Comparison of ENCODE assay signal across 2 cellular contexts in genomic region chr16:20347666-20348364, GRCh38.
TF ChIP-seq lines count a peak whose summit lies in the region.

No MANE protein-coding gene starts in this region.

TF ChIP-seq in GM23338, 12 proteins besides CTCF, POLR2A, EP300 and RAD21:
- TF ChIP-seq, protein P1, sequence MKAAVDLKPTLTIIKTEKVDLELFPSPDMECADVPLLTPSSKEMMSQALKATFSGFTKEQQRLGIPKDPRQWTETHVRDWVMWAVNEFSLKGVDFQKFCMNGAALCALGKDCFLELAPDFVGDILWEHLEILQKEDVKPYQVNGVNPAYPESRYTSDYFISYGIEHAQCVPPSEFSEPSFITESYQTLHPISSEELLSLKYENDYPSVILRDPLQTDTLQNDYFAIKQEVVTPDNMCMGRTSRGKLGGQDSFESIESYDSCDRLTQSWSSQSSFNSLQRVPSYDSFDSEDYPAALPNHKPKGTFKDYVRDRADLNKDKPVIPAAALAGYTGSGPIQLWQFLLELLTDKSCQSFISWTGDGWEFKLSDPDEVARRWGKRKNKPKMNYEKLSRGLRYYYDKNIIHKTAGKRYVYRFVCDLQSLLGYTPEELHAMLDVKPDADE (IDR thresholded peaks at IDR 0.05) = no peak
- TF ChIP-seq EZH2phosphoT487 (IDR thresholded peaks at IDR 0.05; ENCODE audit: unreplicated experiment) = no peak
- TF ChIP-seq ZNF114 (CRISPR knock-in tag; IDR thresholded peaks at IDR 0.05) = no peak
- no peak for TF ChIP-seq REST (IDR thresholded peaks at IDR 0.05; ENCODE audit: unreplicated experiment)
- TF ChIP-seq ZNF331 (CRISPR knock-in tag; IDR thresholded peaks at IDR 0.05; ENCODE audit: low read depth) = no peak
- TF ChIP-seq JUNB (IDR thresholded peaks at IDR 0.05; ENCODE audit: unreplicated experiment) = no peak
- no peak for TF ChIP-seq STAT1 (IDR thresholded peaks at IDR 0.05; ENCODE audit: unreplicated experiment)
- TF ChIP-seq, protein P2, sequence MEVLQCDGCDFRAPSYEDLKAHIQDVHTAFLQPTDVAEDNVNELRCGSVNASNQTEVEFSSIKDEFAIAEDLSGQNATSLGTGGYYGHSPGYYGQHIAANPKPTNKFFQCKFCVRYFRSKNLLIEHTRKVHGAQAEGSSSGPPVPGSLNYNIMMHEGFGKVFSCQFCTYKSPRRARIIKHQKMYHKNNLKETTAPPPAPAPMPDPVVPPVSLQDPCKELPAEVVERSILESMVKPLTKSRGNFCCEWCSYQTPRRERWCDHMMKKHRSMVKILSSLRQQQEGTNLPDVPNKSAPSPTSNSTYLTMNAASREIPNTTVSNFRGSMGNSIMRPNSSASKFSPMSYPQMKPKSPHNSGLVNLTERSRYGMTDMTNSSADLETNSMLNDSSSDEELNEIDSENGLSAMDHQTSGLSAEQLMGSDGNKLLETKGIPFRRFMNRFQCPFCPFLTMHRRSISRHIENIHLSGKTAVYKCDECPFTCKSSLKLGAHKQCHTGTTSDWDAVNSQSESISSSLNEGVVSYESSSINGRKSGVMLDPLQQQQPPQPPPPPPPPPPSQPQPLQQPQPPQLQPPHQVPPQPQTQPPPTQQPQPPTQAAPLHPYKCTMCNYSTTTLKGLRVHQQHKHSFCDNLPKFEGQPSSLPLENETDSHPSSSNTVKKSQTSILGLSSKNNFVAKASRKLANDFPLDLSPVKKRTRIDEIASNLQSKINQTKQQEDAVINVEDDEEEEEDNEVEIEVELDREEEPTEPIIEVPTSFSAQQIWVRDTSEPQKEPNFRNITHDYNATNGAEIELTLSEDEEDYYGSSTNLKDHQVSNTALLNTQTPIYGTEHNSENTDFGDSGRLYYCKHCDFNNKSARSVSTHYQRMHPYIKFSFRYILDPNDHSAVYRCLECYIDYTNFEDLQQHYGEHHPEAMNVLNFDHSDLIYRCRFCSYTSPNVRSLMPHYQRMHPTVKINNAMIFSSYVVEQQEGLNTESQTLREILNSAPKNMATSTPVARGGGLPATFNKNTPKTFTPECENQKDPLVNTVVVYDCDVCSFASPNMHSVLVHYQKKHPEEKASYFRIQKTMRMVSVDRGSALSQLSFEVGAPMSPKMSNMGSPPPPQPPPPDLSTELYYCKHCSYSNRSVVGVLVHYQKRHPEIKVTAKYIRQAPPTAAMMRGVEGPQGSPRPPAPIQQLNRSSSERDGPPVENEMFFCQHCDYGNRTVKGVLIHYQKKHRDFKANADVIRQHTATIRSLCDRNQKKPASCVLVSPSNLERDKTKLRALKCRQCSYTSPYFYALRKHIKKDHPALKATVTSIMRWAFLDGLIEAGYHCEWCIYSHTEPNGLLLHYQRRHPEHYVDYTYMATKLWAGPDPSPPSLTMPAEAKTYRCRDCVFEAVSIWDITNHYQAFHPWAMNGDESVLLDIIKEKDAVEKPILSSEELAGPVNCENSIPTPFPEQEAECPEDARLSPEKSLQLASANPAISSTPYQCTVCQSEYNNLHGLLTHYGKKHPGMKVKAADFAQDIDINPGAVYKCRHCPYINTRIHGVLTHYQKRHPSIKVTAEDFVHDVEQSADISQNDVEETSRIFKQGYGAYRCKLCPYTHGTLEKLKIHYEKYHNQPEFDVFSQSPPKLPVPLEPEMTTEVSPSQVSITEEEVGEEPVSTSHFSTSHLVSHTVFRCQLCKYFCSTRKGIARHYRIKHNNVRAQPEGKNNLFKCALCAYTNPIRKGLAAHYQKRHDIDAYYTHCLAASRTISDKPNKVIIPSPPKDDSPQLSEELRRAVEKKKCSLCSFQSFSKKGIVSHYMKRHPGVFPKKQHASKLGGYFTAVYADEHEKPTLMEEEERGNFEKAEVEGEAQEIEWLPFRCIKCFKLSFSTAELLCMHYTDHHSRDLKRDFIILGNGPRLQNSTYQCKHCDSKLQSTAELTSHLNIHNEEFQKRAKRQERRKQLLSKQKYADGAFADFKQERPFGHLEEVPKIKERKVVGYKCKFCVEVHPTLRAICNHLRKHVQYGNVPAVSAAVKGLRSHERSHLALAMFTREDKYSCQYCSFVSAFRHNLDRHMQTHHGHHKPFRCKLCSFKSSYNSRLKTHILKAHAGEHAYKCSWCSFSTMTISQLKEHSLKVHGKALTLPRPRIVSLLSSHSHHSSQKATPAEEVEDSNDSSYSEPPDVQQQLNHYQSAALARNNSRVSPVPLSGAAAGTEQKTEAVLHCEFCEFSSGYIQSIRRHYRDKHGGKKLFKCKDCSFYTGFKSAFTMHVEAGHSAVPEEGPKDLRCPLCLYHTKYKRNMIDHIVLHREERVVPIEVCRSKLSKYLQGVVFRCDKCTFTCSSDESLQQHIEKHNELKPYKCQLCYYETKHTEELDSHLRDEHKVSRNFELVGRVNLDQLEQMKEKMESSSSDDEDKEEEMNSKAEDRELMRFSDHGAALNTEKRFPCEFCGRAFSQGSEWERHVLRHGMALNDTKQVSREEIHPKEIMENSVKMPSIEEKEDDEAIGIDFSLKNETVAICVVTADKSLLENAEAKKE (CRISPR knock-in tag; IDR thresholded peaks at IDR 0.05) = no peak
- no peak for TF ChIP-seq POLR2AphosphoS5 (IDR thresholded peaks at IDR 0.05; ENCODE audit: low read depth)
- no peak for TF ChIP-seq EZH2 (IDR thresholded peaks at IDR 0.05; ENCODE audit: low read depth, unreplicated experiment)

TF ChIP-seq in IMR-90, 13 proteins besides CTCF, POLR2A, EP300 and RAD21:
- TF ChIP-seq BHLHE40 (IDR thresholded peaks at IDR 0.05; ENCODE audit: low read depth, low read length) (no peak), MAFK (IDR thresholded peaks at IDR 0.05; ENCODE audit: low read depth, low read length) (no peak), ELK1 (IDR thresholded peaks at IDR 0.05; ENCODE audit: borderline replicate concordance, low read depth, low read length) (no peak), NFE2L2 (IDR thresholded peaks at IDR 0.05; ENCODE audit: low read depth, low read length) (no peak), MXI1 (IDR thresholded peaks at IDR 0.05; ENCODE audit: borderline replicate concordance, low read depth, low read length) (no peak), SMC3 (IDR thresholded peaks at IDR 0.05; ENCODE audit: low read depth, low read length) (no peak), USF2 (IDR thresholded peaks at IDR 0.05; ENCODE audit: low read depth, low read length) (no peak), RCOR1 (IDR thresholded peaks at IDR 0.05; ENCODE audit: insufficient replicate concordance, low read length) (no peak), MAZ (IDR thresholded peaks at IDR 0.05; ENCODE audit: borderline replicate concordance, low read depth, low read length) (no peak), RFX5 (IDR thresholded peaks at IDR 0.05; ENCODE audit: low read depth, low read length) (no peak), CEBPB (IDR thresholded peaks at IDR 0.05; ENCODE audit: low read depth, low read length) (no peak), FOS (IDR thresholded peaks at IDR 0.05; ENCODE audit: low read depth, low read length) (no peak), CHD1 (IDR thresholded peaks at IDR 0.05; ENCODE audit: low read depth, low read length) (no peak)
